Comparison of ENCODE assay signal across 8 cellular contexts in genomic region chr13:48731957-48732569, GRCh38.
DNase-seq lines count a peak whose midpoint lies in the region; ATAC-seq and TF ChIP-seq lines count a peak whose summit lies in the region.

No MANE protein-coding gene starts in this region.

- in situ Hi-C loops in G401 (cut with HindIII; ENCODE audit: low sequenced_read_pairs), result no loop called here

- no peaks in the 10 kb centered on the region for H3K9me2 ChIP-seq in SU-DHL-6 (replicated peaks; ENCODE audit: insufficient read depth, low read length)

- peak overlapping the region; percentile 32 for H2AFZ ChIP-seq in SU-DHL-6 (ENCODE audit: low read depth, low read length, severe bottlenecking)

- DNase-seq in ELF-1 (ENCODE audit: low read depth, low spot score) (peak; percentile 77), amniotic epithelial cell (ENCODE audit: low read depth) (peak; percentile 61), left colon (peak in 1 of 2 donors; percentile 70), G401 (ENCODE audit: low spot score) (no peak), midbrain (lab: John Stamatoyannopoulos, UW) (no peak)
- DNase-seq in stimulated activated CD8-positive, alpha-beta memory T cell treated with anti-CD3 and anti-CD28 coated beads, Interleukin-15, amount 100 ng/mL, for 1 hour (ENCODE audit: low read depth), result peak; percentile 32

- H3K36me3 ChIP-seq in SU-DHL-6 (ENCODE audit: low read length), result no peaks in the 10 kb centered on the region

- ATAC-seq in HG02642 (IDR thresholded peaks at IDR 0.05; ENCODE audit: poor library complexity, unreplicated experiment) (peak; percentile 66), left colon (peak; percentile 78)

- peak overlapping the region; percentile 28 for H3K4me2 ChIP-seq in SU-DHL-6 (ENCODE audit: low read depth, low read length, poor library complexity, severe bottlenecking)

- H3K27me3 ChIP-seq in SU-DHL-6 (ENCODE audit: low read length), result no peaks in the 10 kb centered on the region

- H4K20me1 ChIP-seq in SU-DHL-6 (ENCODE audit: low read depth, low read length), result no peaks in the 10 kb centered on the region

- intact Hi-C loops in left colon (cut with DNase I, micrococcal nuclease), result no loop called here

- no peaks in the 10 kb centered on the region for H3F3A ChIP-seq in SU-DHL-6 (ENCODE audit: insufficient read depth)

- H3K79me2 ChIP-seq in SU-DHL-6 (ENCODE audit: insufficient read depth, low read length), result no peaks in the 10 kb centered on the region

- H3K4me3 ChIP-seq in SU-DHL-6 (ENCODE audit: insufficient read depth, low read length, poor library complexity, severe bottlenecking), result no peak overlapping the region

- no peaks in the 10 kb centered on the region for H3K9me3 ChIP-seq in SU-DHL-6 (ENCODE audit: insufficient read depth, low read length)

- TF ChIP-seq CTCF in SU-DHL-6 (IDR thresholded peaks at IDR 0.05; ENCODE audit: insufficient read depth, low read length, poor library complexity, severe bottlenecking), result peak; percentile 86

- no peak overlapping the region for H3K27ac ChIP-seq in SU-DHL-6 (ENCODE audit: low read depth, low read length)

- H3K9ac ChIP-seq in SU-DHL-6 (ENCODE audit: low read length), result no peak overlapping the region

Comparison
In these comparisons a context has a peak if more than half of its experiments do, and no peak if none do; other contexts are left out.
1. DNase-seq: peak in ELF-1 (single experiment), amniotic epithelial cell (single experiment) and stimulated activated CD8-positive, alpha-beta memory T cell treated with anti-CD3 and anti-CD28 coated beads, Interleukin-15, amount 100 ng/mL, for 1 hour (single experiment); none in G401 (single experiment) and midbrain (single experiment).